Comparison of ENCODE assay signal across 1 cellular context in the genomic region with DNA sequence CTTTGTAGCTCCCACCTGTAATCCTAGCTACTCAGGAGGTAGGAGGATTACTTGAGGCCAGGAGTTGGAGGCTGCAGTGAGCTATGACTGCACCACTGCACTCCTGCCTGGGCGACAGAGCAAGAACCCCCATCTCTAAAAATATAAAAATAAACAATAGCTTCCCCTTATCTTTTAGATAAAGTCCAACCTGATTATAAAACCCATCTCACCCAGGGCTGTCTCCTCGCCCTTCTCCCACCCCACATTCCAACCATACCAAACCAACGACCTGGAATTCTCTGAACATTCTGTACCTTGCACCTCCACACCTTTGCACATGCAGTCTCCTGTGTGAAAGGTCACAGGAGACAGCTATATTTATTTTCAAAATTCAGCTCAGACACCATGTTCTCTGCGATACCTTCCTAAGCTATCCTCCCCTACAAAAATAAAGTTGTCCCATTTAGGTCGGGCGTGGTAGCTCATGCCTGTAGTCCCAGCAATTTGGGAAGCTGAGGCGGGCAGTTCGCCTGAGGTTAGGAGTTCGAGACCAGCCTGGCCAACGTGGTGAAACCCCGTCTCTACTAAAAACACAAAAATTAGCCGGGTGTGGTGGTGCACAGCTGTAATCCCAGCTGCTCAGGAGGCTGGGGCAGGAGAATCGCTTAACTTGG.
TF ChIP-seq lines count a peak whose summit lies in the region.

No MANE protein-coding gene starts in this region.

TF ChIP-seq in HepG2, 621 proteins besides CTCF, POLR2A, EP300 and RAD21 (continued from another document and continues in another):
- TF ChIP-seq, protein P1, sequence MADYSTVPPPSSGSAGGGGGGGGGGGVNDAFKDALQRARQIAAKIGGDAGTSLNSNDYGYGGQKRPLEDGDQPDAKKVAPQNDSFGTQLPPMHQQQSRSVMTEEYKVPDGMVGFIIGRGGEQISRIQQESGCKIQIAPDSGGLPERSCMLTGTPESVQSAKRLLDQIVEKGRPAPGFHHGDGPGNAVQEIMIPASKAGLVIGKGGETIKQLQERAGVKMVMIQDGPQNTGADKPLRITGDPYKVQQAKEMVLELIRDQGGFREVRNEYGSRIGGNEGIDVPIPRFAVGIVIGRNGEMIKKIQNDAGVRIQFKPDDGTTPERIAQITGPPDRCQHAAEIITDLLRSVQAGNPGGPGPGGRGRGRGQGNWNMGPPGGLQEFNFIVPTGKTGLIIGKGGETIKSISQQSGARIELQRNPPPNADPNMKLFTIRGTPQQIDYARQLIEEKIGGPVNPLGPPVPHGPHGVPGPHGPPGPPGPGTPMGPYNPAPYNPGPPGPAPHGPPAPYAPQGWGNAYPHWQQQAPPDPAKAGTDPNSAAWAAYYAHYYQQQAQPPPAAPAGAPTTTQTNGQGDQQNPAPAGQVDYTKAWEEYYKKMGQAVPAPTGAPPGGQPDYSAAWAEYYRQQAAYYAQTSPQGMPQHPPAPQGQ (CRISPR knock-in tag; IDR thresholded peaks at IDR 0.05; ENCODE audit: borderline replicate concordance) = no peak
- TF ChIP-seq, protein P2, sequence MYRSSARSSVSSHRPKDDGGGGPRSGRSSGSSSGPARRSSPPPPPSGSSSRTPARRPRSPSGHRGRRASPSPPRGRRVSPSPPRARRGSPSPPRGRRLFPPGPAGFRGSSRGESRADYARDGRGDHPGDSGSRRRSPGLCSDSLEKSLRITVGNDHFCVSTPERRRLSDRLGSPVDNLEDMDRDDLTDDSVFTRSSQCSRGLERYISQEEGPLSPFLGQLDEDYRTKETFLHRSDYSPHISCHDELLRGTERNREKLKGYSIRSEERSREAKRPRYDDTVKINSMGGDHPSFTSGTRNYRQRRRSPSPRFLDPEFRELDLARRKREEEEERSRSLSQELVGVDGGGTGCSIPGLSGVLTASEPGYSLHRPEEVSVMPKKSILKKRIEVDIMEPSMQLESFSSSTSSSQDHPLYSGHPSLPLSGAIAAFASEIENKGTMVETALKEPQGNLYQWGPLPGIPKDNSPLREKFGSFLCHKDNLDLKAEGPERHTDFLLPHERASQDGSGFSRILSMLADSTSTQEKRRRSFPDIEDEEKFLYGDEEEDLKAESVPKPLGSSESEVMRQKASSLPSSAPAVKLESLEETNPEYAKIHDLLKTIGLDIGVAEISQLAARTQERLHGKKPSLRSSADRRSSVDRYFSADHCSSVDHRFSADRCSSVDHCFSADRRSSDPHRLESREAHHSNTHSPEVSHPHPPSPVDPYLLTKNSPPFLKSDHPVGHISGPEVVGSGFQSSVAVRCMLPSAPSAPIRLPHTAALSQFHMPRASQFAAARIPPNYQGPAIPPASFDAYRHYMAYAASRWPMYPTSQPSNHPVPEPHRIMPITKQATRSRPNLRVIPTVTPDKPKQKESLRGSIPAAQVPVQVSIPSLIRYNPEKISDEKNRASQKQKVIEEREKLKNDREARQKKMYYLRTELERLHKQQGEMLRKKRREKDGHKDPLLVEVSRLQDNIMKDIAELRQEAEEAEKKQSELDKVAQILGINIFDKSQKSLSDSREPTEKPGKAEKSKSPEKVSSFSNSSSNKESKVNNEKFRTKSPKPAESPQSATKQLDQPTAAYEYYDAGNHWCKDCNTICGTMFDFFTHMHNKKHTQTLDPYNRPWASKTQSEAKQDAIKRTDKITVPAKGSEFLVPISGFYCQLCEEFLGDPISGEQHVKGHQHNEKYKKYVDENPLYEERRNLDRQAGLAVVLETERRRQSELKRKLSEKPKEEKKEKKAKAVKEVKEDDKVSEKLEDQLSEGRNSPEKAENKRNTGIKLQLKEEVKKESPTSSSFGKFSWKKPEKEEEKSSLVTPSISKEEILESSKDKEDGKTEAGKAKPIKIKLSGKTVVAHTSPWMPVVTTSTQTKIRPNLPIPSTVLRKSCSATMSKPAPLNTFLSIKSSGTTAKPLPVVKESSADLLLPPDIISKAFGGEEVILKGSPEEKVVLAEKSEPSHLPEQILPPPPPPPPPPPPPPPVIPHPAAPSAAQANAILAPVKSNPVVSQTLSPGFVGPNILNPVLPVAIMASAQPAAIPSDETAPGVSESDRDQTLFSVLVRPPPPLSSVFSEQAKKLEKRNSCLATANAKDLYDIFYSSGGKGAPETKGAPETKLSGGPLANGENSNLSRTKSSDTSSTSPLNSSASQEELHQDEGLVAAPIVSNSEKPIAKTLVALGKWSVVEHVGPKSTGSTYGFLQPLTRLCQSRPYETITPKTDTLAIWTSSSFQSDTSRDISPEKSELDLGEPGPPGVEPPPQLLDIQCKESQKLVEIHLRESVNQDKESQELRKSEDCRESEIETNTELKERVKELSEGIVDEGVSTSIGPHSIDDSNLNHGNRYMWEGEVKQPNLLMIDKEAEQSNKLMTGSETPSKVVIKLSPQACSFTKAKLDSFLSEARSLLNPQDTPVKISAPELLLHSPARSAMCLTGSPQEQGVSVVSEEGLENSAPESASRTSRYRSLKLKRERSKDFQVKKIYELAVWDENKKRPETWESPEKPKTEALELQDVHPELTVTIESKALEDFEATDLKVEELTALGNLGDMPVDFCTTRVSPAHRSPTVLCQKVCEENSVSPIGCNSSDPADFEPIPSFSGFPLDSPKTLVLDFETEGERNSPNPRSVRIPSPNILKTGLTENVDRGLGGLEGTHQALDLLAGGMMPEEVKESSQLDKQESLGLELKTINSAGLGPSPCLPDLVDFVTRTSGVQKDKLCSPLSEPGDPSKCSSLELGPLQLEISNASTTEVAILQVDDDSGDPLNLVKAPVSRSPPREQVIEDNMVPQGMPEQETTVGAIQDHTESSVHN (CRISPR knock-in tag; IDR thresholded peaks at IDR 0.05) = no peak
- TF ChIP-seq, protein P3, sequence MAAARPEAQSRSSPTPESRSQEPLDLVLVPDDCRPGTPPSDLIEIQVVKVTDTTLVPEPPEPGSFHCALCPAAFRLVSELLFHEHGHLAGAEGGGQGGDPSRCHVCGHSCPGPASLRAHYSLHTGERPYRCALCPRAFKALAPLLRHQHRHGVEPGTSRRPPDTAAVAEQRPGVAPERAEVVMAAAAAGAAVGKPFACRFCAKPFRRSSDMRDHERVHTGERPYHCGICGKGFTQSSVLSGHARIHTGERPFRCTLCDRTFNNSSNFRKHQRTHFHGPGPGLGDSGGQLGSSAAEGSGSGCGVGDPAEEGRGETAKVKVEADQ (CRISPR knock-in tag; IDR thresholded peaks at IDR 0.05; ENCODE audit: borderline replicate concordance) = 0 out of 2 replicates have a peak, but pooled peaks have one; percentile 60
- TF ChIP-seq, protein P4, sequence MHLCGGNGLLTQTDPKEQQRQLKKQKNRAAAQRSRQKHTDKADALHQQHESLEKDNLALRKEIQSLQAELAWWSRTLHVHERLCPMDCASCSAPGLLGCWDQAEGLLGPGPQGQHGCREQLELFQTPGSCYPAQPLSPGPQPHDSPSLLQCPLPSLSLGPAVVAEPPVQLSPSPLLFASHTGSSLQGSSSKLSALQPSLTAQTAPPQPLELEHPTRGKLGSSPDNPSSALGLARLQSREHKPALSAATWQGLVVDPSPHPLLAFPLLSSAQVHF (CRISPR knock-in tag; IDR thresholded peaks at IDR 0.05) = no peak
- TF ChIP-seq SPEN (CRISPR knock-in tag; IDR thresholded peaks at IDR 0.05; ENCODE audit: low read depth) (0 out of 2 replicates have a peak, but pooled peaks have one; percentile 24), ZNF138 (CRISPR knock-in tag; IDR thresholded peaks at IDR 0.05; ENCODE audit: low read depth) (no peak), ZKSCAN1 (IDR thresholded peaks at IDR 0.05; ENCODE audit: low read length) (no peak), ZNF232 (CRISPR knock-in tag; IDR thresholded peaks at IDR 0.05; ENCODE audit: borderline replicate concordance) (no peak), MTF2 (CRISPR knock-in tag; IDR thresholded peaks at IDR 0.05; ENCODE audit: borderline replicate concordance) (no peak), ARNT2 (CRISPR knock-in tag; IDR thresholded peaks at IDR 0.05; ENCODE audit: low read depth) (no peak; the same call in 1 of the 2 replicates), POLR2AphosphoS5 (IDR thresholded peaks at IDR 0.05; ENCODE audit: low read depth, low read length) (no peak), KAT8 (CRISPR knock-in tag; IDR thresholded peaks at IDR 0.05) (no peak), RORA (CRISPR knock-in tag; IDR thresholded peaks at IDR 0.05) (peak; percentile 69; the same call in 1 of the 2 replicates), SOX13 (IDR thresholded peaks at IDR 0.05) (no peak), SOX13 (CRISPR knock-in tag; conservative IDR thresholded peaks at IDR 0.05 in 1 of 2, IDR thresholded peaks at IDR 0.05 in 1 of 2) (peak in 1 of 2 experiments; percentile 64; a peak in 2 of 4 replicates), TGIF2 (CRISPR knock-in tag; IDR thresholded peaks at IDR 0.05) (no peak), ZNF562 (CRISPR knock-in tag; IDR thresholded peaks at IDR 0.05; ENCODE audit: borderline replicate concordance) (no peak), ZSCAN31 (CRISPR knock-in tag; IDR thresholded peaks at IDR 0.05; ENCODE audit: low read depth) (peak; percentile 71; the same call in 1 of the 2 replicates), ZEB1 (IDR thresholded peaks at IDR 0.05; ENCODE audit: insufficient replicate concordance, low read depth) (peak; percentile 98), CBX2 (IDR thresholded peaks at IDR 0.05; ENCODE audit: low read depth, low read length) (no peak), CBX2 (CRISPR knock-in tag; IDR thresholded peaks at IDR 0.05; ENCODE audit: low read depth) (no peak), ZNF780A (CRISPR knock-in tag; IDR thresholded peaks at IDR 0.05) (no peak), ZNF329 (CRISPR knock-in tag; IDR thresholded peaks at IDR 0.05; ENCODE audit: low read depth) (no peak), ZKSCAN5 (CRISPR knock-in tag; IDR thresholded peaks at IDR 0.05) (no peak), ASH2L (IDR thresholded peaks at IDR 0.05; ENCODE audit: insufficient read length, low read depth, low read length) (peak; percentile 28), REXO4 (CRISPR knock-in tag; IDR thresholded peaks at IDR 0.05; ENCODE audit: borderline replicate concordance) (no peak), ZFP90 (CRISPR knock-in tag; IDR thresholded peaks at IDR 0.05; ENCODE audit: borderline replicate concordance) (0 out of 2 replicates have a peak, but pooled peaks have one; percentile 70), SRSF1 (optimal IDR thresholded peaks at IDR 0.05; ENCODE audit: low read depth, low read length) (no peak), ZZZ3 (CRISPR knock-in tag; IDR thresholded peaks at IDR 0.05; ENCODE audit: borderline replicate concordance) (no peak), YEATS4 (CRISPR knock-in tag; IDR thresholded peaks at IDR 0.05; ENCODE audit: borderline replicate concordance) (no peak), ZNF891 (CRISPR knock-in tag; IDR thresholded peaks at IDR 0.05) (no peak), ZNF260 (CRISPR knock-in tag; IDR thresholded peaks at IDR 0.05; ENCODE audit: borderline replicate concordance, low read depth) (no peak), ZNF7 (CRISPR knock-in tag; IDR thresholded peaks at IDR 0.05) (no peak), PTBP1 (IDR thresholded peaks at IDR 0.05; ENCODE audit: low read depth, low read length, poor library complexity, severe bottlenecking) (no peak), ERF (CRISPR knock-in tag; IDR thresholded peaks at IDR 0.05) (no peak), HNF4A (CRISPR knock-in tag; IDR thresholded peaks at IDR 0.05) (peak; percentile 91), MLLT10 (CRISPR knock-in tag; IDR thresholded peaks at IDR 0.05) (no peak), ZNF737 (CRISPR knock-in tag; IDR thresholded peaks at IDR 0.05; ENCODE audit: borderline replicate concordance) (peak; percentile 83; the same call in 1 of the 2 replicates), SP2 (CRISPR knock-in tag; IDR thresholded peaks at IDR 0.05) (no peak), ZSCAN12 (CRISPR knock-in tag; IDR thresholded peaks at IDR 0.05) (no peak), ZC3H13 (CRISPR knock-in tag; IDR thresholded peaks at IDR 0.05) (no peak)
- TF ChIP-seq, protein P5, sequence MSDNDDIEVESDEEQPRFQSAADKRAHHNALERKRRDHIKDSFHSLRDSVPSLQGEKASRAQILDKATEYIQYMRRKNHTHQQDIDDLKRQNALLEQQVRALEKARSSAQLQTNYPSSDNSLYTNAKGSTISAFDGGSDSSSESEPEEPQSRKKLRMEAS (IDR thresholded peaks at IDR 0.05) = peak; percentile 44; the same call in 1 of the 2 replicates
- TF ChIP-seq, protein P6, sequence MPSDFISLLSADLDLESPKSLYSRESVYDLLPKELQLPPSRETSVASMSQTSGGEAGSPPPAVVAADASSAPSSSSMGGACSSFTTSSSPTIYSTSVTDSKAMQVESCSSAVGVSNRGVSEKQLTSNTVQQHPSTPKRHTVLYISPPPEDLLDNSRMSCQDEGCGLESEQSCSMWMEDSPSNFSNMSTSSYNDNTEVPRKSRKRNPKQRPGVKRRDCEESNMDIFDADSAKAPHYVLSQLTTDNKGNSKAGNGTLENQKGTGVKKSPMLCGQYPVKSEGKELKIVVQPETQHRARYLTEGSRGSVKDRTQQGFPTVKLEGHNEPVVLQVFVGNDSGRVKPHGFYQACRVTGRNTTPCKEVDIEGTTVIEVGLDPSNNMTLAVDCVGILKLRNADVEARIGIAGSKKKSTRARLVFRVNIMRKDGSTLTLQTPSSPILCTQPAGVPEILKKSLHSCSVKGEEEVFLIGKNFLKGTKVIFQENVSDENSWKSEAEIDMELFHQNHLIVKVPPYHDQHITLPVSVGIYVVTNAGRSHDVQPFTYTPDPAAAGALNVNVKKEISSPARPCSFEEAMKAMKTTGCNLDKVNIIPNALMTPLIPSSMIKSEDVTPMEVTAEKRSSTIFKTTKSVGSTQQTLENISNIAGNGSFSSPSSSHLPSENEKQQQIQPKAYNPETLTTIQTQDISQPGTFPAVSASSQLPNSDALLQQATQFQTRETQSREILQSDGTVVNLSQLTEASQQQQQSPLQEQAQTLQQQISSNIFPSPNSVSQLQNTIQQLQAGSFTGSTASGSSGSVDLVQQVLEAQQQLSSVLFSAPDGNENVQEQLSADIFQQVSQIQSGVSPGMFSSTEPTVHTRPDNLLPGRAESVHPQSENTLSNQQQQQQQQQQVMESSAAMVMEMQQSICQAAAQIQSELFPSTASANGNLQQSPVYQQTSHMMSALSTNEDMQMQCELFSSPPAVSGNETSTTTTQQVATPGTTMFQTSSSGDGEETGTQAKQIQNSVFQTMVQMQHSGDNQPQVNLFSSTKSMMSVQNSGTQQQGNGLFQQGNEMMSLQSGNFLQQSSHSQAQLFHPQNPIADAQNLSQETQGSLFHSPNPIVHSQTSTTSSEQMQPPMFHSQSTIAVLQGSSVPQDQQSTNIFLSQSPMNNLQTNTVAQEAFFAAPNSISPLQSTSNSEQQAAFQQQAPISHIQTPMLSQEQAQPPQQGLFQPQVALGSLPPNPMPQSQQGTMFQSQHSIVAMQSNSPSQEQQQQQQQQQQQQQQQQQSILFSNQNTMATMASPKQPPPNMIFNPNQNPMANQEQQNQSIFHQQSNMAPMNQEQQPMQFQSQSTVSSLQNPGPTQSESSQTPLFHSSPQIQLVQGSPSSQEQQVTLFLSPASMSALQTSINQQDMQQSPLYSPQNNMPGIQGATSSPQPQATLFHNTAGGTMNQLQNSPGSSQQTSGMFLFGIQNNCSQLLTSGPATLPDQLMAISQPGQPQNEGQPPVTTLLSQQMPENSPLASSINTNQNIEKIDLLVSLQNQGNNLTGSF (CRISPR knock-in tag; IDR thresholded peaks at IDR 0.05) = no peak
- TF ChIP-seq, protein P7, sequence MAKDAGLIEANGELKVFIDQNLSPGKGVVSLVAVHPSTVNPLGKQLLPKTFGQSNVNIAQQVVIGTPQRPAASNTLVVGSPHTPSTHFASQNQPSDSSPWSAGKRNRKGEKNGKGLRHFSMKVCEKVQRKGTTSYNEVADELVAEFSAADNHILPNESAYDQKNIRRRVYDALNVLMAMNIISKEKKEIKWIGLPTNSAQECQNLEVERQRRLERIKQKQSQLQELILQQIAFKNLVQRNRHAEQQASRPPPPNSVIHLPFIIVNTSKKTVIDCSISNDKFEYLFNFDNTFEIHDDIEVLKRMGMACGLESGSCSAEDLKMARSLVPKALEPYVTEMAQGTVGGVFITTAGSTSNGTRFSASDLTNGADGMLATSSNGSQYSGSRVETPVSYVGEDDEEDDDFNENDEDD (CRISPR knock-in tag; IDR thresholded peaks at IDR 0.05; ENCODE audit: borderline replicate concordance) = no peak
